In genomic region chr17:781920-782731, GRCh38 we compare ENCODE assay signal across 1 cellular context.
TF ChIP-seq lines count a peak whose summit lies in the region.

TSS of gene GLOD4 (minus strand) at chr17:782280. CDS start at chr17:782255, 25 bp downstream.
TSS of gene MRM3 (plus strand) at chr17:782353. CDS start at chr17:782379, 26 bp downstream.

TF ChIP-seq in IMR-90, 13 proteins besides CTCF, POLR2A, EP300 and RAD21:
- TF ChIP-seq USF2 (IDR thresholded peaks at IDR 0.05; ENCODE audit: low read depth, low read length) (peak; percentile 79), MXI1 (IDR thresholded peaks at IDR 0.05; ENCODE audit: borderline replicate concordance, low read depth, low read length) (peak; percentile 98), FOS (IDR thresholded peaks at IDR 0.05; ENCODE audit: low read depth, low read length) (peak; percentile 39; the same call in 1 of the 2 replicates), MAZ (IDR thresholded peaks at IDR 0.05; ENCODE audit: borderline replicate concordance, low read depth, low read length) (0 out of 2 replicates have a peak, but pooled peaks have one; percentile 24), MAFK (IDR thresholded peaks at IDR 0.05; ENCODE audit: low read depth, low read length) (no peak), ELK1 (IDR thresholded peaks at IDR 0.05; ENCODE audit: borderline replicate concordance, low read depth, low read length) (no peak), BHLHE40 (IDR thresholded peaks at IDR 0.05; ENCODE audit: low read depth, low read length) (peak; percentile 88), NFE2L2 (IDR thresholded peaks at IDR 0.05; ENCODE audit: low read depth, low read length) (peak; percentile 30; the same call in 1 of the 2 replicates)
TF ChIP-seq in IMR-90: peak in this region for 6.
